1 cellular context compared by ENCODE assay signal in genomic region chr11:67666676-67667489, GRCh38.
TF ChIP-seq lines count a peak whose summit lies in the region.

No MANE protein-coding gene starts in this region.

TF ChIP-seq in GM12878, 131 proteins besides CTCF, POLR2A, EP300 and RAD21:
- no peak for TF ChIP-seq SREBF2 (IDR thresholded peaks at IDR 0.05; ENCODE audit: low read length)
- TF ChIP-seq SIX5 (IDR thresholded peaks at IDR 0.05; ENCODE audit: low read depth, low read length, severe bottlenecking) = no peak
- no peak for TF ChIP-seq IKZF2 (IDR thresholded peaks at IDR 0.05)
- no peak for TF ChIP-seq KAT2A (conservative IDR thresholded peaks at IDR 0.05; ENCODE audit: control insufficient read depth, low read depth, low read length)
- no peak for TF ChIP-seq PAX8 (IDR thresholded peaks at IDR 0.05)
- TF ChIP-seq, protein P1, sequence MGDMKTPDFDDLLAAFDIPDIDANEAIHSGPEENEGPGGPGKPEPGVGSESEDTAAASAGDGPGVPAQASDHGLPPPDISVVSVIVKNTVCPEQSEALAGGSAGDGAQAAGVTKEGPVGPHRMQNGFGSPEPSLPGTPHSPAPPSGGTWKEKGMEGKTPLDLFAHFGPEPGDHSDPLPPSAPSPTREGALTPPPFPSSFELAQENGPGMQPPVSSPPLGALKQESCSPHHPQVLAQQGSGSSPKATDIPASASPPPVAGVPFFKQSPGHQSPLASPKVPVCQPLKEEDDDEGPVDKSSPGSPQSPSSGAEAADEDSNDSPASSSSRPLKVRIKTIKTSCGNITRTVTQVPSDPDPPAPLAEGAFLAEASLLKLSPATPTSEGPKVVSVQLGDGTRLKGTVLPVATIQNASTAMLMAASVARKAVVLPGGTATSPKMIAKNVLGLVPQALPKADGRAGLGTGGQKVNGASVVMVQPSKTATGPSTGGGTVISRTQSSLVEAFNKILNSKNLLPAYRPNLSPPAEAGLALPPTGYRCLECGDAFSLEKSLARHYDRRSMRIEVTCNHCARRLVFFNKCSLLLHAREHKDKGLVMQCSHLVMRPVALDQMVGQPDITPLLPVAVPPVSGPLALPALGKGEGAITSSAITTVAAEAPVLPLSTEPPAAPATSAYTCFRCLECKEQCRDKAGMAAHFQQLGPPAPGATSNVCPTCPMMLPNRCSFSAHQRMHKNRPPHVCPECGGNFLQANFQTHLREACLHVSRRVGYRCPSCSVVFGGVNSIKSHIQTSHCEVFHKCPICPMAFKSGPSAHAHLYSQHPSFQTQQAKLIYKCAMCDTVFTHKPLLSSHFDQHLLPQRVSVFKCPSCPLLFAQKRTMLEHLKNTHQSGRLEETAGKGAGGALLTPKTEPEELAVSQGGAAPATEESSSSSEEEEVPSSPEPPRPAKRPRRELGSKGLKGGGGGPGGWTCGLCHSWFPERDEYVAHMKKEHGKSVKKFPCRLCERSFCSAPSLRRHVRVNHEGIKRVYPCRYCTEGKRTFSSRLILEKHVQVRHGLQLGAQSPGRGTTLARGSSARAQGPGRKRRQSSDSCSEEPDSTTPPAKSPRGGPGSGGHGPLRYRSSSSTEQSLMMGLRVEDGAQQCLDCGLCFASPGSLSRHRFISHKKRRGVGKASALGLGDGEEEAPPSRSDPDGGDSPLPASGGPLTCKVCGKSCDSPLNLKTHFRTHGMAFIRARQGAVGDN (IDR thresholded peaks at IDR 0.05) = no peak
- no peak for TF ChIP-seq BHLHE40 (IDR thresholded peaks at IDR 0.05; ENCODE audit: borderline replicate concordance in 1 of 2, low read depth in 2 of 2, low read length in 1 of 2)
- TF ChIP-seq ZNF24 (IDR thresholded peaks at IDR 0.05) = no peak
- TF ChIP-seq, protein P2, sequence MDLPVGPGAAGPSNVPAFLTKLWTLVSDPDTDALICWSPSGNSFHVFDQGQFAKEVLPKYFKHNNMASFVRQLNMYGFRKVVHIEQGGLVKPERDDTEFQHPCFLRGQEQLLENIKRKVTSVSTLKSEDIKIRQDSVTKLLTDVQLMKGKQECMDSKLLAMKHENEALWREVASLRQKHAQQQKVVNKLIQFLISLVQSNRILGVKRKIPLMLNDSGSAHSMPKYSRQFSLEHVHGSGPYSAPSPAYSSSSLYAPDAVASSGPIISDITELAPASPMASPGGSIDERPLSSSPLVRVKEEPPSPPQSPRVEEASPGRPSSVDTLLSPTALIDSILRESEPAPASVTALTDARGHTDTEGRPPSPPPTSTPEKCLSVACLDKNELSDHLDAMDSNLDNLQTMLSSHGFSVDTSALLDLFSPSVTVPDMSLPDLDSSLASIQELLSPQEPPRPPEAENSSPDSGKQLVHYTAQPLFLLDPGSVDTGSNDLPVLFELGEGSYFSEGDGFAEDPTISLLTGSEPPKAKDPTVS (IDR thresholded peaks at IDR 0.05; ENCODE audit: low read depth, low read length) = no peak
- TF ChIP-seq, protein P3, sequence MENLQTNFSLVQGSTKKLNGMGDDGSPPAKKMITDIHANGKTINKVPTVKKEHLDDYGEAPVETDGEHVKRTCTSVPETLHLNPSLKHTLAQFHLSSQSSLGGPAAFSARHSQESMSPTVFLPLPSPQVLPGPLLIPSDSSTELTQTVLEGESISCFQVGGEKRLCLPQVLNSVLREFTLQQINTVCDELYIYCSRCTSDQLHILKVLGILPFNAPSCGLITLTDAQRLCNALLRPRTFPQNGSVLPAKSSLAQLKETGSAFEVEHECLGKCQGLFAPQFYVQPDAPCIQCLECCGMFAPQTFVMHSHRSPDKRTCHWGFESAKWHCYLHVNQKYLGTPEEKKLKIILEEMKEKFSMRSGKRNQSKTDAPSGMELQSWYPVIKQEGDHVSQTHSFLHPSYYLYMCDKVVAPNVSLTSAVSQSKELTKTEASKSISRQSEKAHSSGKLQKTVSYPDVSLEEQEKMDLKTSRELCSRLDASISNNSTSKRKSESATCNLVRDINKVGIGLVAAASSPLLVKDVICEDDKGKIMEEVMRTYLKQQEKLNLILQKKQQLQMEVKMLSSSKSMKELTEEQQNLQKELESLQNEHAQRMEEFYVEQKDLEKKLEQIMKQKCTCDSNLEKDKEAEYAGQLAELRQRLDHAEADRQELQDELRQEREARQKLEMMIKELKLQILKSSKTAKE (IDR thresholded peaks at IDR 0.05; ENCODE audit: low read depth, poor library complexity, severe bottlenecking) = no peak
